ENCODE assay signal across 16 cellular contexts in the genomic region with DNA sequence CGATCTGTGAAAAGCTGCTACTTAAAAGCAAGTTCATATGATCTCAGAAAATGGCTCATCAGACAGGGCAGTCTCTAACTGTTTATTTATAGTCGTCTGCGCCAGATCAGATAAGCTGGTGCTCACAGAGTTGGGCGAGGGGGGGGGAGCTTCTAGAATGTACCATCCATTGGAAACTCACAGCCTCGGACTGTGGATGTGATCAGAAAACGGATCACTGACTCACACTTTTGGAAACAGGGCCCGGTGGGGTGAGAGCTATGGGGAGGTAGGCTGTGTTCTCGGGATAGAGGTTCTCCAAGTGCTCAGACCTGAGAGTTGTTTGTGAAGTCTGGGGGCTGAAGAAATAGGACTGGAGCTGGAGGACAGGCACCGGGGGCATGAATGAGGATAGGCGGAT. TPM values are rescaled to one million over a fixed set of nuclear protein-coding genes. Genes with fewer than 3 reads are reported as not detected.
DNase-seq lines count a peak whose midpoint lies in the region; ATAC-seq and TF ChIP-seq lines count a peak whose summit lies in the region.
"Had no signal": no experiment of that assay in that cellular context is flagged by ENCODE, and none has a peak within 500 bp of the region (broad histone marks: within the 10 kb centered on the region; RNA-seq: fewer than 3 reads in every experiment).

No MANE protein-coding gene starts in this region.

- no peak overlapping the region for H3K9ac ChIP-seq in adipocyte (ENCODE audit: low read length)

- POLR2A ChIA-PET in activated CD8-positive, alpha-beta T cell treated with anti-CD3 and anti-CD28 coated beads for 36 hours (lab: Charles Lee): no interaction called here

- intact Hi-C loops in spleen (cut with DNase I; ENCODE audit: low total_unique reads): no loop called here
- intact Hi-C loops in activated CD8-positive, alpha-beta T cell treated with anti-CD3 and anti-CD28 coated beads for 36 hours (cut with micrococcal nuclease): no loop called here

- no peak overlapping the region for H3K4me3 ChIP-seq in adipocyte (ENCODE audit: low read length)
- H3K4me3 ChIP-seq in fibroblast of the aortic adventitia (ENCODE audit: low read depth, low read length): no peak overlapping the region
- H3K4me3 ChIP-seq in skeletal muscle cell (ENCODE audit: low read depth, low read length): no peak overlapping the region
- no peak overlapping the region for H3K4me3 ChIP-seq in spleen
- H3K4me3 ChIP-seq: pancreas had no signal

- peaks cover 7% of the 10 kb centered on the region for H3K27me3 Mint-ChIP-seq in activated CD8-positive, alpha-beta T cell treated with anti-CD3 and anti-CD28 coated beads for 36 hours

- H3K4me1 ChIP-seq in adipocyte (ENCODE audit: control insufficient read depth, insufficient read depth, low read length) (peaks cover 24% of the 10 kb centered on the region), spleen (no peaks in the 10 kb centered on the region)
- H3K4me1 ChIP-seq: pancreas had no signal

- no peaks in the 10 kb centered on the region for H3K9me3 Mint-ChIP-seq in activated CD8-positive, alpha-beta T cell treated with anti-CD3 and anti-CD28 coated beads for 36 hours
- H3K9me3 Mint-ChIP-seq: IgD-negative memory B cell had no signal

- WGBS in spleen, 5 donors: 69 to 83% (median 78%) methylated on average over 10 of the region's 10 CpGs

- H3K36me3 ChIP-seq in adipocyte (ENCODE audit: control insufficient read depth, insufficient read depth, low read length, severe bottlenecking) (no peaks in the 10 kb centered on the region), spleen (no peaks in the 10 kb centered on the region)
- H3K36me3 ChIP-seq: pancreas had no signal

- H3K9me3 ChIP-seq in adipocyte (ENCODE audit: control insufficient read depth, low read length): no peaks in the 10 kb centered on the region
- no peaks in the 10 kb centered on the region for H3K9me3 ChIP-seq in spleen
- H3K9me3 ChIP-seq: pancreas had no signal

- H3K27ac ChIP-seq in spleen: no peak overlapping the region
- H3K27ac ChIP-seq: pancreas had no signal

- DNase-seq in GM03348 (ENCODE audit: low spot score) (peak; percentile 70), adipocyte (ENCODE audit: low read depth) (peak; percentile 90), fibroblast of the aortic adventitia (ENCODE audit: low read depth) (peak; percentile 92), skeletal muscle cell (ENCODE audit: low read depth) (peak; percentile 42), spleen (no peak), omental fat pad (ENCODE audit: low spot score) (no peak)
- no peak for DNase-seq in activated CD8-positive, alpha-beta T cell treated with anti-CD3 and anti-CD28 coated beads for 36 hours
- DNase-seq: activated CD4-positive, alpha-beta T cell treated with anti-CD3 and anti-CD28 coated beads, Interleukin-2, amount 50 U/mL, for 1 hour; activated gamma-delta T cell; DMS153; NCI-H1694 treated with DMSO at 0.1 percent for 48 hours; NK-92 treated with Interleukin-12 subunit alpha and Interleukin-12 subunit beta, amount 100 ng/mL, for 24 hours; pancreas; SW 1271 had no signal

- ATAC-seq in activated CD8-positive, alpha-beta T cell treated with anti-CD3 and anti-CD28 coated beads for 36 hours: no peak
- no peak for ATAC-seq in omental fat pad (ENCODE audit: low FRiP score)

- H3K4me3 Mint-ChIP-seq in activated CD8-positive, alpha-beta T cell treated with anti-CD3 and anti-CD28 coated beads for 36 hours: no peak overlapping the region
- H3K4me3 Mint-ChIP-seq: IgD-negative memory B cell had no signal

- H3K27me3 ChIP-seq in adipocyte (replicated peaks; ENCODE audit: control insufficient read depth, insufficient read depth, low read length) (no peaks in the 10 kb centered on the region), spleen (replicated peaks in 1 of 7) (peaks cover 0 to 18% (median 0%) of the 10 kb centered on the region in 7 donors)

- no peak for TF ChIP-seq CTCF in fibroblast of the aortic adventitia (IDR thresholded peaks at IDR 0.05; ENCODE audit: insufficient read depth, low read length)
- no peak for TF ChIP-seq CTCF in spleen (IDR thresholded peaks at IDR 0.05 in 8 of 11, conservative IDR thresholded peaks at IDR 0.05 in 3 of 11)
- TF ChIP-seq CTCF in activated CD8-positive, alpha-beta T cell treated with anti-CD3 and anti-CD28 coated beads for 36 hours (IDR thresholded peaks at IDR 0.05): no peak
- TF ChIP-seq CTCF in omental fat pad (IDR thresholded peaks at IDR 0.05): no peak

- H3K27ac Mint-ChIP-seq in activated CD8-positive, alpha-beta T cell treated with anti-CD3 and anti-CD28 coated beads for 36 hours: no peak overlapping the region
- H3K27ac Mint-ChIP-seq: IgD-negative memory B cell had no signal

- H3K36me3 Mint-ChIP-seq in activated CD8-positive, alpha-beta T cell treated with anti-CD3 and anti-CD28 coated beads for 36 hours (ENCODE audit: low read depth): no peaks in the 10 kb centered on the region
- H3K36me3 Mint-ChIP-seq: IgD-negative memory B cell had no signal

- CTCF ChIA-PET in activated CD8-positive, alpha-beta T cell treated with anti-CD3 and anti-CD28 coated beads for 36 hours (lab: Charles Lee): no interaction called here

- H3K4me1 Mint-ChIP-seq in activated CD8-positive, alpha-beta T cell treated with anti-CD3 and anti-CD28 coated beads for 36 hours (ENCODE audit: low read depth): no peaks in the 10 kb centered on the region
- H3K4me1 Mint-ChIP-seq: IgD-negative memory B cell had no signal

- no peak for TF ChIP-seq POLR2A in spleen (IDR thresholded peaks at IDR 0.05)

RNA-seq across cellular contexts. Expression of a gene that starts 35.5 kb away (rescaled TPM):
- total RNA-seq in fibroblast of the aortic adventitia (ENCODE audit: low replicate concordance): 1.6 and 20.8 TPM in 2 replicates
- total RNA-seq in spleen: under 1 TPM in 1 of 7 donors, not detected in 6; 0.50 TPM
- under 1 TPM in 1 of 3 donors, not detected in 2; 0.03 TPM for polyA plus RNA-seq in spleen
- not detected for total RNA-seq in activated CD8-positive, alpha-beta T cell treated with anti-CD3 and anti-CD28 coated beads for 36 hours
- under 1 TPM in 1 of 4 donors, not detected in 3; 0.19 TPM for total RNA-seq in omental fat pad
- total RNA-seq: liver had no signal

Comparison
In these comparisons a context has a peak if more than half of its experiments do, and no peak if none do; other contexts are left out.
1. DNase-seq: peak in GM03348 (single experiment), adipocyte (single experiment), fibroblast of the aortic adventitia (single experiment) and skeletal muscle cell (single experiment); none in spleen (single experiment), activated CD8-positive, alpha-beta T cell treated with anti-CD3 and anti-CD28 coated beads for 36 hours (single experiment) and omental fat pad (single experiment).